34 cellular contexts compared by ENCODE assay signal in the genomic region with DNA sequence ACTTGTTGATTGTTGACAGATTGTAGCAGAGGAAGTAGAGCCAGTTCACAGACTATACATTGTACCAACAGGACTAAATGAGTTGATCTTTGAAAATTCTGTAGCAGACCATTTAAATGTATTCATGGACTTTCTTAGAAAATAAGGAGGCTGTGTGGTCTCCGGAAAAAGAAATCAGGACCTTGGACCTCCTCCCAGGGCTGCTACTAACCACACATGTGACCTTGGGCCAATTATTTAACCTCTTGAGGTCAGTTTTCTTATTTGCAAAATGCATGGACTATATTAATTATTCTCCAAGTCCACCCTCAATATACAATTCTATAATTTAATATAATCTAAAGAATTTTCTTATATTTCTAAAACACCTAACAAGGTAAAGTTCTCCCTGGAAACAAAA.
"Had no signal": no experiment of that assay in that cellular context is flagged by ENCODE, and none has a peak within 500 bp of the region (broad histone marks: within the 10 kb centered on the region; RNA-seq: fewer than 3 reads in every experiment).

No MANE protein-coding gene starts in this region.

- DNase-seq: activated effector memory CD4-positive, alpha-beta T cell treated with anti-CD3 and anti-CD28 coated beads, Interleukin-2, amount 50 U/mL, for 16 hours; activated effector memory CD4-positive, alpha-beta T cell treated with Interleukin-2 at 50 U/mL for 16 hours; activated gamma-delta T cell; activated gamma-delta T cell treated with Interleukin-2 at 50 U/mL for 16 hours; activated naive CD4-positive, alpha-beta T cell; activated naive CD4-positive, alpha-beta T cell treated with anti-CD3 and anti-CD28 coated beads for 36 hours; activated naive CD4-positive, alpha-beta T cell treated with anti-CD3 and anti-CD28 coated beads, Interleukin-2, amount 10 ng/mL, durations not matched to agents 7 days and 5 days; activated naive CD4-positive, alpha-beta T cell treated with anti-CD3 and anti-CD28 coated beads, Interleukin-2, amount 50 U/mL, for 16 hours; activated naive CD4-positive, alpha-beta T cell treated with Interleukin-2 at 50 U/mL for 16 hours; activated naive CD8-positive, alpha-beta T cell treated with anti-CD3 and anti-CD28 coated beads for 36 hours; activated naive CD8-positive, alpha-beta T cell treated with anti-CD3 and anti-CD28 coated beads, Interleukin-2, amount 10 ng/mL, durations not matched to agents 7 days and 5 days; activated naive CD8-positive, alpha-beta T cell treated with anti-CD3 and anti-CD28 coated beads, Interleukin-2, amount 50 U/mL, for 24 hours; activated T-cell treated with anti-CD3 and anti-CD28 coated beads, Interleukin-2, amount 50 U/mL, for 1 hour; activated T-cell treated with anti-CD3 and anti-CD28 coated beads, Interleukin-2, amount 50 U/mL, for 24 hours; activated T-cell treated with anti-CD3 and anti-CD28 coated beads, Interleukin-2, amount 50 U/mL, for 4 hours; activated T-cell treated with anti-CD3 and anti-CD28 coated beads, Interleukin-2, amount 50 U/mL, for 48 hours; activated T-cell treated with anti-CD3 and anti-CD28 coated beads, Interleukin-2, amount 50 U/mL, for 72 hours; adrenal gland; amniotic stem cell; amygdala; anterior cingulate cortex; aorta; body of pancreas; brain microvascular endothelial cell; caudate nucleus; central memory CD4-positive, alpha-beta T cell; cerebellar nuclear complex had no signal

- H3K4me3 ChIP-seq: adrenal gland, ascending aorta, body of pancreas, breast epithelium, cardiac muscle cell had no signal

- H3K4me1 ChIP-seq: adrenal gland, body of pancreas, breast epithelium had no signal

- ATAC-seq: activated naive CD4-positive, alpha-beta T cell treated with anti-CD3 and anti-CD28 coated beads, Interleukin-2, amount 50 U/mL, for 72 hours; activated naive CD8-positive, alpha-beta T cell treated with anti-CD3 and anti-CD28 coated beads, Interleukin-2, amount 50 U/mL, for 24 hours; activated T-cell treated with anti-CD3 and anti-CD28 coated beads, Interleukin-2, amount 50 U/mL, for 4 hours; activated T-cell treated with anti-CD3 and anti-CD28 coated beads, Interleukin-2, amount 50 U/mL, for 72 hours; activated T-helper 17 cell treated with anti-CD3 and anti-CD28 coated beads, Interleukin-2, amount 50 U/mL, for 72 hours; body of pancreas had no signal

- H3K27ac ChIP-seq: adrenal gland, ascending aorta, body of pancreas, brain microvascular endothelial cell, breast epithelium, cardiac muscle cell had no signal

- FAIRE-seq: astrocyte, bronchial epithelial cell had no signal

- H3K9me3 ChIP-seq: adrenal gland, ascending aorta, body of pancreas, breast epithelium had no signal

- H3K27me3 ChIP-seq: adrenal gland, ascending aorta, body of pancreas, brain microvascular endothelial cell, breast epithelium, cardiac muscle cell had no signal

- H3K36me3 ChIP-seq: adrenal gland, ascending aorta, brain microvascular endothelial cell, breast epithelium, cardiac muscle cell had no signal
